24 cellular contexts compared by ENCODE assay signal in genomic region chr10:82609845-82610244, GRCh38.
"Had no signal": no experiment of that assay in that cellular context is flagged by ENCODE, and none has a peak within 500 bp of the region (broad histone marks: within the 10 kb centered on the region; RNA-seq: fewer than 3 reads in every experiment).

No MANE protein-coding gene starts in this region.

- H3K4me3 ChIP-seq: body of pancreas, cardiac muscle cell, left lung, pancreas, psoas muscle, right atrium auricular region, thyroid gland had no signal

- H3K27ac ChIP-seq: body of pancreas, cardiac muscle cell, left lung, pancreas, psoas muscle, right atrium auricular region, thyroid gland, VCaP had no signal

- ATAC-seq: activated CD8-positive, alpha-beta memory T cell treated with anti-CD3 and anti-CD28 coated beads, Interleukin-2, amount 10 ng/mL, durations not matched to agents 7 days and 5 days; activated CD8-positive, alpha-beta T cell treated with anti-CD3 and anti-CD28 coated beads for 36 hours; body of pancreas; left lung; natural killer cell treated with Interleukin-12 subunit alpha and Interleukin-12 subunit beta and Interleukin-15 and Interleukin-18, amount 100 ng/mL, for 72 hours; pancreas; psoas muscle; stimulated activated naive CD8-positive, alpha-beta T cell treated with anti-CD3 and anti-CD28 coated beads, Interleukin-15, Interleukin-2, amounts not matched to agents 100 U/mL and 50 U/mL, for 24 hours had no signal

- H3K4me1 ChIP-seq: body of pancreas, left lung, pancreas, psoas muscle, right atrium auricular region, thyroid gland had no signal

- H3K36me3 ChIP-seq: cardiac muscle cell, left lung, pancreas, right atrium auricular region, thyroid gland had no signal

- DNase-seq: activated CD4-positive, alpha-beta T cell treated with anti-CD3 and anti-CD28 coated beads, Interleukin-2, amount 10 ng/mL, durations not matched to agents 7 days and 5 days; activated CD4-positive, CD25-positive, alpha-beta regulatory T cell treated with anti-CD3 and anti-CD28 coated beads, Interleukin-2, amount 50 U/mL, for 72 hours; activated CD8-positive, alpha-beta memory T cell treated with anti-CD3 and anti-CD28 coated beads, Interleukin-2, amount 10 ng/mL, durations not matched to agents 7 days and 5 days; activated CD8-positive, alpha-beta T cell treated with anti-CD3 and anti-CD28 coated beads for 36 hours; activated gamma-delta T cell treated with Interleukin-2 at 50 U/mL for 16 hours; activated T-cell treated with anti-CD3 and anti-CD28 coated beads for 4 hours; anterior cingulate cortex; body of pancreas; cortex of kidney; erythroblast; foreskin fibroblast; immature natural killer cell; kidney glomerular epithelial cell; left lung; mammary epithelial cell; pancreas; psoas muscle; stimulated activated CD4-positive, alpha-beta T cell treated with anti-CD3 and anti-CD28 coated beads, Interleukin-4, amount 100 ng/mL, for 4 hours; stimulated activated naive CD8-positive, alpha-beta T cell treated with anti-CD3 and anti-CD28 coated beads, Interleukin-15, Interleukin-2, amounts not matched to agents 100 U/mL and 50 U/mL, for 24 hours; thyroid gland had no signal

- H3K27me3 ChIP-seq: body of pancreas, cardiac muscle cell, left lung, right atrium auricular region, thyroid gland had no signal

- H3K9me3 ChIP-seq: body of pancreas, pancreas, psoas muscle, thyroid gland had no signal
